Comparison of ENCODE assay signal across 22 cellular contexts in genomic region chr13:106603568-106603967, GRCh38.
"Had no signal": no experiment of that assay in that cellular context is flagged by ENCODE, and none has a peak within 500 bp of the region (broad histone marks: within the 10 kb centered on the region; RNA-seq: fewer than 3 reads in every experiment).

No MANE protein-coding gene starts in this region.

- H3K4me3 ChIP-seq: SJSA1 had no signal

- H3K9ac ChIP-seq: SK-N-SH had no signal

- H3K36me3 ChIP-seq: SJSA1 had no signal

- H3K27ac ChIP-seq: HL-60, SJSA1 had no signal

- H3K9me3 ChIP-seq: SJSA1, SK-N-SH had no signal

- H3K4me2 ChIP-seq: SK-N-SH had no signal

- H3K27me3 ChIP-seq: SJSA1 had no signal

- DNase-seq: KBM-7, MV-4-11, NCI-H1048, NCI-H1105, NCI-H1417, NCI-H1436 treated with DMSO at 0.1 percent for 48 hours, NCI-H1694, NCI-H187 treated with DMSO at 0.1 percent for 48 hours, NCI-H2029 treated with DMSO at 0.1 percent for 48 hours, NCI-H2171, NCI-H226, NCI-H446, NCI-H510A, NCI-H524 treated with DMSO at 0.1 percent for 48 hours, NCI-H69, NCI-H774, Right ventricle myocardium superior, RPMI8226, SIG-M5, SK-N-SH had no signal
